In genomic region chr3:59116138-59116537, GRCh38 we compare ENCODE assay signal across 20 cellular contexts.
DNase-seq lines count a peak whose midpoint lies in the region; TF ChIP-seq lines count a peak whose summit lies in the region.
"Had no signal": no experiment of that assay in that cellular context is flagged by ENCODE, and none has a peak within 500 bp of the region (broad histone marks: within the 10 kb centered on the region; RNA-seq: fewer than 3 reads in every experiment).

No MANE protein-coding gene starts in this region.

- POLR2A ChIA-PET in BJ (lab: Charles Lee), result interaction anchor here (0.6 kb wide), 1 partner anchor 30 kb away, joined by 6 read pairs; no protein-coding TSS in a partner anchor

- H3K27me3 ChIP-seq in BJ (ENCODE audit: control insufficient read depth, insufficient read depth, low read length), result no peaks in the 10 kb centered on the region
- no peaks in the 10 kb centered on the region for H3K27me3 ChIP-seq in GM23248 (replicated peaks; ENCODE audit: insufficient read depth)
- H3K27me3 ChIP-seq: ascending aorta, right lobe of liver had no signal

- H3K9ac ChIP-seq in GM23248, result peak overlapping the region; percentile 39

- no peaks in the 10 kb centered on the region for H3F3A ChIP-seq in GM23248 (ENCODE audit: insufficient read depth)

- DNase-seq in BJ (ENCODE audit: low read depth) (no peak), GM23248 (no peak), SK-N-DZ (ENCODE audit: low spot score) (no peak), HuH-7 (ENCODE audit: low spot score) (no peak)
- DNase-seq in activated CD4-positive, alpha-beta T cell treated with anti-CD3 and anti-CD28 coated beads for 1 hour, result no peak
- DNase-seq in stimulated activated CD4-positive, alpha-beta T cell treated with anti-CD3 and anti-CD28 coated beads, Interleukin-15, amount 100 ng/mL, for 24 hours, result no peak
- DNase-seq: activated CD4-positive, alpha-beta T cell treated with anti-CD3 and anti-CD28 coated beads, Interleukin-2, amount 50 U/mL, for 48 hours; activated naive CD4-positive, alpha-beta T cell treated with anti-CD3 and anti-CD28 coated beads, Interleukin-2, amount 10 ng/mL, durations not matched to agents 7 days and 5 days; activated T-cell treated with anti-CD3 and anti-CD28 coated beads, Interleukin-2, amount 50 U/mL, for 24 hours; COR-L47; effector memory CD4-positive, alpha-beta T cell; hypothalamus; kidney; NCI-H1694 treated with DMSO at 0.1 percent for 48 hours; nucleus accumbens; right lobe of liver; T-helper 1 cell had no signal

- TF ChIP-seq CTCF in BJ (IDR thresholded peaks at IDR 0.05; ENCODE audit: insufficient read depth, low read depth, low read length) (no peak), WI38 (IDR thresholded peaks at IDR 0.05; ENCODE audit: low read depth, low read length) (no peak)

- H3K36me3 ChIP-seq in BJ (ENCODE audit: control insufficient read depth, insufficient read depth, low read length), result no peaks in the 10 kb centered on the region
- no peaks in the 10 kb centered on the region for H3K36me3 ChIP-seq in GM23248 (ENCODE audit: low read depth)
- no peaks in the 10 kb centered on the region for H3K36me3 ChIP-seq in mesodermal cell (ENCODE audit: control insufficient read depth, insufficient read depth, low read length)
- H3K36me3 ChIP-seq: ascending aorta, right lobe of liver had no signal

- H3K4me1 ChIP-seq in GM23248 (ENCODE audit: insufficient read depth) (peaks cover 8% of the 10 kb centered on the region), mesodermal cell (ENCODE audit: control insufficient read depth, insufficient read depth, low read length, poor library complexity, severe bottlenecking) (no peaks in the 10 kb centered on the region)
- H3K4me1 ChIP-seq: ascending aorta, right lobe of liver had no signal

- WGBS in GM23248 (ENCODE audit: low coverage in 1 of 2, low lambda C conversion rate in 2 of 2, missing lambda C conversion rate in 2 of 2), 2 experiments, result 28 to 30% methylated on average over 5 of the region's 5 CpGs
- WGBS in mesodermal cell (ENCODE audit: insufficient coverage in 2 of 2), 2 experiments, result 94 to 100% methylated on average over 2 to 3 of the region's 5 CpGs

- H4K20me1 ChIP-seq in GM23248 (ENCODE audit: insufficient read depth), result no peaks in the 10 kb centered on the region

- H3K27ac ChIP-seq in GM23248 (no peak overlapping the region), mesodermal cell (ENCODE audit: low read depth, low read length, severe bottlenecking) (peak overlapping the region; percentile 37)
- H3K27ac ChIP-seq: ascending aorta, right lobe of liver had no signal

- peak overlapping the region; percentile 89 for H2AFZ ChIP-seq in GM23248

- H3K9me3 ChIP-seq in GM23248 (ENCODE audit: low read depth) (no peaks in the 10 kb centered on the region), mesodermal cell (ENCODE audit: control insufficient read depth, low read length) (no peaks in the 10 kb centered on the region)
- H3K9me3 ChIP-seq: ascending aorta, right lobe of liver had no signal

- H3K9me2 ChIP-seq in GM23248 (ENCODE audit: insufficient read depth), result no peaks in the 10 kb centered on the region

- H3K79me2 ChIP-seq in GM23248 (ENCODE audit: insufficient read depth), result no peaks in the 10 kb centered on the region

- H3K4me3 ChIP-seq in BJ (ENCODE audit: low read depth, low read length), result peak overlapping the region; percentile 14; the same call in 1 of the 2 replicates
- peak overlapping the region; percentile 62 for H3K4me3 ChIP-seq in GM23248
- H3K4me3 ChIP-seq in WI38 (ENCODE audit: low read depth, low read length), result peak overlapping the region; percentile 33
- no peak overlapping the region for H3K4me3 ChIP-seq in mesodermal cell (ENCODE audit: extremely low read depth, insufficient read depth, low read length, poor library complexity, severe bottlenecking)
- H3K4me3 ChIP-seq: ascending aorta, right lobe of liver had no signal

- in situ Hi-C loops in GM23248 (cut with MboI), result no loop called here

- peak overlapping the region; percentile 77 for H3K4me2 ChIP-seq in GM23248 (ENCODE audit: unreplicated experiment)

- CTCF ChIA-PET in BJ (lab: Yijun Ruan, JAX), result interaction anchor here (0.6 to 1.7 kb wide), 2 partner anchors 9 to 41 kb away, joined by 3 to 7 read pairs; no protein-coding TSS in a partner anchor
